In genomic region chr3:113743006-113743639, GRCh38 we compare ENCODE assay signal across 12 cellular contexts. TPM values are rescaled to one million over a fixed set of nuclear protein-coding genes. Genes with fewer than 3 reads are reported as not detected.
DNase-seq lines count a peak whose midpoint lies in the region; ATAC-seq, FAIRE-seq and TF ChIP-seq lines count a peak whose summit lies in the region.
"Had no signal": no experiment of that assay in that cellular context is flagged by ENCODE, and none has a peak within 500 bp of the region (broad histone marks: within the 10 kb centered on the region; RNA-seq: fewer than 3 reads in every experiment).

No MANE protein-coding gene starts in this region.

- FAIRE-seq in A549 (lab: Jason Lieb, UNC) (no peak), GM12892 (lab: Jason Lieb, UNC) (peak; percentile 17)
- FAIRE-seq: endometrium had no signal

- H3K27me3 ChIP-seq in iPS-15b (ENCODE audit: control insufficient read depth, insufficient read depth, low read length) = no peaks in the 10 kb centered on the region
- H3K27me3 ChIP-seq: suprapubic skin had no signal

- TF ChIP-seq CTCF in A549 (IDR thresholded peaks at IDR 0.05) (no peak), WI38 (IDR thresholded peaks at IDR 0.05; ENCODE audit: low read depth, low read length) (no peak), GM10248 (IDR thresholded peaks at IDR 0.05; ENCODE audit: control extremely low read depth, extremely low read depth, low read depth, missing control alignments) (no peak)

- POLR2A ChIA-PET in A549 (lab: Yijun Ruan, JAX) = no interaction called here
- POLR2A ChIA-PET in GM10248 (lab: Yijun Ruan, JAX) = no interaction called here

- CTCF ChIA-PET in A549 (lab: Yijun Ruan, JAX) (interaction anchor here (1.5 to 3.0 kb wide), 2 partner anchors 16 to 250 kb away, joined by 3 to 22 read pairs; no protein-coding TSS in a partner anchor), GM10248 (lab: Yijun Ruan, JAX) (interaction anchor here (0.8 to 4.3 kb wide), 4 partner anchors 8 to 249 kb away, joined by 3 to 64 read pairs (median 4); partner anchors contain the start of gene GRAMD1C)

- no peak overlapping the region for H3K27ac ChIP-seq in A549
- H3K27ac ChIP-seq: suprapubic skin had no signal

- no peaks in the 10 kb centered on the region for H3K36me3 ChIP-seq in iPS-15b (ENCODE audit: control insufficient read depth, insufficient read depth, low read length)
- H3K36me3 ChIP-seq: suprapubic skin had no signal

- no peak overlapping the region for H3K9ac ChIP-seq in iPS-15b (ENCODE audit: low read depth, low read length)

- H3K9me3 ChIP-seq in A549 = no peaks in the 10 kb centered on the region
- no peaks in the 10 kb centered on the region for H3K9me3 ChIP-seq in iPS-15b (ENCODE audit: control insufficient read depth, insufficient read depth, low read length)
- H3K9me3 ChIP-seq: suprapubic skin had no signal

- no peak for ATAC-seq in A549

- H3K4me1 ChIP-seq in A549 (peaks cover 43% of the 10 kb centered on the region), iPS-15b (ENCODE audit: control insufficient read depth, insufficient read depth, low read length) (peaks cover 5% of the 10 kb centered on the region)

- WGBS in A549 (ENCODE audit: missing lambda C conversion rate) = 59% methylated on average over 7 of the region's 7 CpGs

- DNase-seq in A549 (ENCODE audit: low read depth in 1 of 2, low spot score in 1 of 2) (no peak), GM12892 (ENCODE audit: insufficient read length) (no peak), SK-N-DZ (ENCODE audit: low spot score) (no peak), GM10248 (ENCODE audit: extremely low spot score) (no peak), kidney tubule cell (ENCODE audit: low spot score) (no peak), DMS79 (lab: John Stamatoyannopoulos, UW) (no peak)
- DNase-seq: COR-L47, NCI-H187 treated with DMSO at 0.1 percent for 48 hours had no signal

- H3K4me3 ChIP-seq in A549 (no peak overlapping the region), WI38 (ENCODE audit: low read depth, low read length) (peak overlapping the region; percentile 11), iPS-15b (ENCODE audit: low read depth, low read length) (peak overlapping the region; percentile 3)

- no peak for TF ChIP-seq RAD21 in A549 (conservative IDR thresholded peaks at IDR 0.05 in 1 of 2, IDR thresholded peaks at IDR 0.05 in 1 of 2)

- peak overlapping the region; percentile 86 for H3K4me2 ChIP-seq in A549

- TF ChIP-seq POLR2A in A549 (IDR thresholded peaks at IDR 0.05; ENCODE audit: low read length) (no peak), GM12892 (IDR thresholded peaks at IDR 0.05; ENCODE audit: low read depth, low read length) (no peak)

- TF ChIP-seq EP300 in A549 (IDR thresholded peaks at IDR 0.05) = no peak

TF ChIP-seq in A549, 52 proteins besides CTCF, POLR2A, EP300 and RAD21:
- TF ChIP-seq NR3C1 (IDR thresholded peaks at IDR 0.05) (no peak), REST (IDR thresholded peaks at IDR 0.05) (no peak), ZC3H11A (IDR thresholded peaks at IDR 0.05) (no peak), CBX2 (IDR thresholded peaks at IDR 0.05; ENCODE audit: borderline replicate concordance, low read depth) (no peak), POLR2AphosphoS2 (conservative IDR thresholded peaks at IDR 0.05; ENCODE audit: low read length) (no peak), USF2 (IDR thresholded peaks at IDR 0.05) (no peak)

RNA-seq across cellular contexts. Expression of gene NAA50, which starts 2.9 kb away (rescaled TPM):
- 107 and 141 TPM in 2 replicates for polyA plus RNA-seq in A549 (2011; rRNA removed)
- polyA plus RNA-seq in A549 (2012; cell fraction: cytosol; rRNA removed) = 147 and 167 TPM in 2 replicates
- polyA plus RNA-seq in A549 (2012; cell fraction: nucleus; rRNA removed) = 90.9 and 95.9 TPM in 2 replicates
- 168 to 180 TPM (median 169 TPM) in 3 replicates for polyA plus RNA-seq in A549 (2017; fragmentation: RNase III; extraction: RNeasy Plus Mini Kit Qiagen cat#74134 plus additional on column Dnase treatment)
- 28.7 and 34.5 TPM in 2 replicates for polyA minus RNA-seq in A549 (2011; rRNA and poly(A)+ RNA removed)
- polyA plus RNA-seq in GM12892 (2012; ENCODE audit: missing spikeins) = 71.9 TPM
- 94.9 and 132 TPM in 2 replicates for polyA plus RNA-seq in SK-N-DZ (2014; cell fraction: cytosol; rRNA removed)
- 69.1 and 70.8 TPM in 2 replicates for polyA plus RNA-seq in SK-N-DZ (2014; cell fraction: nucleus; rRNA removed)

RNA-seq across cellular contexts. Expression of gene ATP6V1A, which starts 3.7 kb away (rescaled TPM):
- 37.5 and 39.8 TPM in 2 replicates for polyA plus RNA-seq in A549 (2011; rRNA removed)
- polyA plus RNA-seq in A549 (2012; cell fraction: cytosol; rRNA removed) = 6.6 and 7.6 TPM in 2 replicates
- polyA plus RNA-seq in A549 (2012; cell fraction: nucleus; rRNA removed) = 4.4 and 6.1 TPM in 2 replicates
- polyA plus RNA-seq in A549 (2017; fragmentation: RNase III; extraction: RNeasy Plus Mini Kit Qiagen cat#74134 plus additional on column Dnase treatment) = 22.6 to 23.4 TPM (median 23.2 TPM) in 3 replicates
- 35.1 and 38.1 TPM in 2 replicates for polyA minus RNA-seq in A549 (2011; rRNA and poly(A)+ RNA removed)
- 28.8 TPM for polyA plus RNA-seq in GM12892 (2012; ENCODE audit: missing spikeins)
- polyA plus RNA-seq in SK-N-DZ (2014; cell fraction: cytosol; rRNA removed) = 58.5 and 66.0 TPM in 2 replicates
- polyA plus RNA-seq in SK-N-DZ (2014; cell fraction: nucleus; rRNA removed) = 15.2 and 21.6 TPM in 2 replicates

RNA-seq across cellular contexts. Expression of gene USF3, which starts 46.7 kb away (rescaled TPM):
- polyA plus RNA-seq in A549 (2011; rRNA removed) (11.3 and 11.5 TPM in 2 replicates), A549 (2017; fragmentation: RNase III; extraction: RNeasy Plus Mini Kit Qiagen cat#74134 plus additional on column Dnase treatment) (1.8 to 1.9 TPM (median 1.8 TPM) in 3 replicates)
- polyA plus RNA-seq in A549 (2012; cell fraction: cytosol; rRNA removed) = 2.0 and 2.3 TPM in 2 replicates
- polyA plus RNA-seq in A549 (2012; cell fraction: nucleus; rRNA removed) = 0.91 and 1.1 TPM in 2 replicates
- polyA minus RNA-seq in A549 (2011; rRNA and poly(A)+ RNA removed) = 17.0 and 18.6 TPM in 2 replicates
- 4.5 TPM for polyA plus RNA-seq in GM12892 (2012; ENCODE audit: missing spikeins)
- polyA plus RNA-seq in SK-N-DZ (2014; cell fraction: cytosol; rRNA removed) = 4.6 and 5.8 TPM in 2 replicates
- 1.7 and 3.5 TPM in 2 replicates for polyA plus RNA-seq in SK-N-DZ (2014; cell fraction: nucleus; rRNA removed)
